ENCODE assay signal across 22 cellular contexts in the genomic region with DNA sequence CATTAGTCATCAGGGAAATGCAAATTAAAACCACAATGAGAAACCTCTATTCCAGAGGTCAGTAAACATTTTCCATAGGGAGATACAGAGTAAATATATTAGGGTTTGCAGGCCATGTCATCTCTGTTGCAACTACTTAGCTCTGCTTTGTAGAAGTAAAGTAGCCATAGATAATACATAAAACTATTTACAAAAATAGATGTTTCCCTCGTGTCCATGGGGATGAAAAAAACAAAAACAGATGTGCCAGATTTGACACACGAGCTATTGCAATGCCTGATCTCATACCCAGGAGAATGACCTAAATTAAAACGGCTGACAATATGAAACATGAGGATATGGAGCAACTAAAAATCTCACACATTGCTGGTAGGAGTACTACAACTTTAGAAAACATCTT. TPM values are rescaled to one million over a fixed set of nuclear protein-coding genes. Genes with fewer than 3 reads are reported as not detected.
DNase-seq lines count a peak whose midpoint lies in the region; ATAC-seq and TF ChIP-seq lines count a peak whose summit lies in the region.
"Had no signal": no experiment of that assay in that cellular context is flagged by ENCODE, and none has a peak within 500 bp of the region (broad histone marks: within the 10 kb centered on the region; RNA-seq: fewer than 3 reads in every experiment).

No MANE protein-coding gene starts in this region.

- ATAC-seq in HG03045 (IDR thresholded peaks at IDR 0.05; ENCODE audit: unreplicated experiment): no peak
- ATAC-seq in GM18907 (IDR thresholded peaks at IDR 0.05; ENCODE audit: unreplicated experiment): no peak
- ATAC-seq: activated naive CD4-positive, alpha-beta T cell treated with anti-CD3 and anti-CD28 coated beads, Interleukin-2, amount 50 U/mL, for 72 hours; HCT116; right cardiac atrium had no signal

- H3K18ac ChIP-seq in mesenchymal stem cell (ENCODE audit: low read depth in 1 of 2, low read length in 2 of 2): no peak overlapping the region

- peaks cover 27% of the 10 kb centered on the region for H3K79me2 ChIP-seq in GM23248 (ENCODE audit: insufficient read depth)

- no peak overlapping the region for H3K23ac ChIP-seq in mesenchymal stem cell (ENCODE audit: low read length in 2 of 2)

- H3K9ac ChIP-seq in GM23248 (peak overlapping the region; percentile 58), adipocyte (ENCODE audit: low read length) (no peak overlapping the region), mesenchymal stem cell (ENCODE audit: low read length) (peak overlapping the region; percentile 70)
- H3K9ac ChIP-seq: neural progenitor cell had no signal

- 2% methylated on average over 3 of the region's 3 CpGs for WGBS in GM23248 (ENCODE audit: low coverage in 1 of 2, low lambda C conversion rate in 2 of 2, missing lambda C conversion rate in 2 of 2), 2 experiments
- 85% methylated on average over 2 of the region's 3 CpGs for WGBS in mesenchymal stem cell

- no peak overlapping the region for H2BK15ac ChIP-seq in mesenchymal stem cell (ENCODE audit: low read depth, poor library complexity, severe bottlenecking)

- TF ChIP-seq CTCF in AG10803 (conservative IDR thresholded peaks at IDR 0.05; ENCODE audit: low read length): no peak

- no peak overlapping the region for H2BK5ac ChIP-seq in mesenchymal stem cell (ENCODE audit: low read depth, low read length, poor library complexity, severe bottlenecking)

- DNase-seq in AG10803 (ENCODE audit: low read depth) (peak; percentile 93), GM23248 (peak; percentile 77), adipocyte (ENCODE audit: low read depth) (peak; percentile 57), mesenchymal stem cell (peak; percentile 94), AG08396 (ENCODE audit: low spot score) (no peak)
- no peak for DNase-seq in activated CD4-positive, alpha-beta T cell treated with anti-CD3 and anti-CD28 coated beads, Interleukin-2, amount 50 U/mL, for 1 hour
- DNase-seq: C1 segment of cervical spinal cord; mammary epithelial cell; NCI-H1436 treated with DMSO at 0.1 percent for 48 hours; NCI-H510A; OCI-M1; right cardiac atrium; stimulated activated CD4-positive, alpha-beta T cell treated with anti-CD3 and anti-CD28 coated beads, Interleukin-2, amount 100 ng/mL, for 48 hours; SW 1271; upper lobe of left lung had no signal

- H2AK5ac ChIP-seq in mesenchymal stem cell (ENCODE audit: low read length, severe bottlenecking): no peak overlapping the region

- no peak overlapping the region for H4K8ac ChIP-seq in mesenchymal stem cell (ENCODE audit: low read length)

- no peaks in the 10 kb centered on the region for H3K9me2 ChIP-seq in GM23248 (ENCODE audit: insufficient read depth)

- no peak overlapping the region for H3K14ac ChIP-seq in mesenchymal stem cell (ENCODE audit: low read length in 2 of 2)

- no peak overlapping the region for H4K91ac ChIP-seq in mesenchymal stem cell (ENCODE audit: low read length)

- H2BK120ac ChIP-seq in mesenchymal stem cell (ENCODE audit: low read depth, low read length): no peak overlapping the region

- no peaks in the 10 kb centered on the region for H4K20me1 ChIP-seq in GM23248 (ENCODE audit: insufficient read depth)

- peaks cover 10% of the 10 kb centered on the region for H3K79me1 ChIP-seq in mesenchymal stem cell (replicated peaks; ENCODE audit: low read length, poor library complexity, severe bottlenecking)

- peaks cover 29% of the 10 kb centered on the region; the same call in 1 of the 2 replicates for H3K36me3 ChIP-seq in GM23248 (ENCODE audit: low read depth)
- peaks cover 57% of the 10 kb centered on the region for H3K36me3 ChIP-seq in adipocyte (ENCODE audit: control insufficient read depth, insufficient read depth, low read length, severe bottlenecking)
- H3K36me3 ChIP-seq in mesenchymal stem cell (ENCODE audit: control insufficient read depth in 1 of 2, insufficient read depth in 2 of 2, low read depth in 1 of 2, low read length in 2 of 2): peaks cover 22 to 66% of the 10 kb centered on the region in 2 experiments
- H3K36me3 ChIP-seq: breast epithelium had no signal

- in situ Hi-C loops in GM23248 (cut with MboI): no loop called here

- no peak overlapping the region for H3K4ac ChIP-seq in mesenchymal stem cell (ENCODE audit: low read depth in 1 of 2, low read length in 2 of 2)

- H3K4me1 ChIP-seq in GM23248 (ENCODE audit: insufficient read depth) (peaks cover 26% of the 10 kb centered on the region), adipocyte (ENCODE audit: control insufficient read depth, insufficient read depth, low read length) (peaks cover 13% of the 10 kb centered on the region), mesenchymal stem cell (ENCODE audit: control insufficient read depth, insufficient read depth, low read depth, low read length) (no peaks in the 10 kb centered on the region)
- H3K4me1 ChIP-seq: breast epithelium, upper lobe of left lung had no signal

- H2BK12ac ChIP-seq in mesenchymal stem cell (ENCODE audit: low read length in 2 of 2): no peak overlapping the region

- peak overlapping the region; percentile 78 for H3K27ac ChIP-seq in GM23248
- no peak overlapping the region for H3K27ac ChIP-seq in mesenchymal stem cell (ENCODE audit: low read length, poor library complexity, severe bottlenecking)
- H3K27ac ChIP-seq: HL-60, neural progenitor cell, upper lobe of left lung had no signal

- peak overlapping the region; percentile 21 for H3K4me2 ChIP-seq in GM23248 (ENCODE audit: unreplicated experiment)
- H3K4me2 ChIP-seq in mesenchymal stem cell (ENCODE audit: low read length, poor library complexity, severe bottlenecking): no peak overlapping the region
- H3K4me2 ChIP-seq: neural progenitor cell had no signal

- H2AFZ ChIP-seq in GM23248 (no peak overlapping the region), mesenchymal stem cell (ENCODE audit: low read depth, low read length) (no peak overlapping the region)
- H2AFZ ChIP-seq: neural progenitor cell had no signal

- H3K4me3 ChIP-seq in AG10803 (ENCODE audit: low read length): no peak overlapping the region
- H3K4me3 ChIP-seq in GM23248: no peak overlapping the region
- H3K4me3 ChIP-seq in adipocyte (ENCODE audit: low read length): no peak overlapping the region
- no peak overlapping the region for H3K4me3 ChIP-seq in mesenchymal stem cell (ENCODE audit: insufficient read depth in 1 of 2, low read depth in 1 of 2, low read length in 2 of 2)
- H3K4me3 ChIP-seq: breast epithelium, neural progenitor cell, upper lobe of left lung had no signal

- H3K27me3 ChIP-seq in GM23248 (replicated peaks; ENCODE audit: insufficient read depth) (no peaks in the 10 kb centered on the region), adipocyte (replicated peaks; ENCODE audit: control insufficient read depth, insufficient read depth, low read length) (no peaks in the 10 kb centered on the region), mesenchymal stem cell (ENCODE audit: control insufficient read depth in 1 of 2, insufficient read depth in 1 of 2, low read length in 2 of 2) (no peaks in the 10 kb centered on the region)
- H3K27me3 ChIP-seq: breast epithelium, neural progenitor cell, upper lobe of left lung had no signal

- H3K9me3 ChIP-seq in GM23248 (ENCODE audit: low read depth) (no peaks in the 10 kb centered on the region), adipocyte (ENCODE audit: control insufficient read depth, low read length) (no peaks in the 10 kb centered on the region), mesenchymal stem cell (ENCODE audit: control insufficient read depth, low read length) (no peaks in the 10 kb centered on the region)
- H3K9me3 ChIP-seq: breast epithelium, upper lobe of left lung had no signal

- H3F3A ChIP-seq in GM23248 (ENCODE audit: insufficient read depth): peaks cover 11% of the 10 kb centered on the region; the same call in 1 of the 2 replicates

RNA-seq across cellular contexts. Expression of gene LTN1, which starts 17.3 kb away (rescaled TPM):
- total RNA-seq in GM23248 (2014; rRNA removed; shearing (Covaris generic)): 20.4 and 26.0 TPM in 2 replicates
- 14.7 and 16.8 TPM in 2 replicates for polyA plus RNA-seq in GM23248 (2016; fragmentation: Nextera tagmentation; extraction: Ambion mirVana)
- 9.0 TPM for polyA plus RNA-seq in mesenchymal stem cell (2013, experiment 1 of 2)
- polyA plus RNA-seq in mesenchymal stem cell (2013, experiment 2 of 2): 9.5 TPM

RNA-seq across cellular contexts. Expression of gene RWDD2B, which starts 43.7 kb away (rescaled TPM):
- 15.9 and 16.0 TPM in 2 replicates for total RNA-seq in GM23248 (2014; rRNA removed; shearing (Covaris generic))
- 30.8 and 32.5 TPM in 2 replicates for polyA plus RNA-seq in GM23248 (2016; fragmentation: Nextera tagmentation; extraction: Ambion mirVana)
- polyA plus RNA-seq in mesenchymal stem cell (2013, experiment 1 of 2): 12.0 TPM
- polyA plus RNA-seq in mesenchymal stem cell (2013, experiment 2 of 2): 12.3 TPM

RNA-seq across cellular contexts. Expression of gene USP16, which starts 49.1 kb away (rescaled TPM):
- 30.2 and 33.5 TPM in 2 replicates for total RNA-seq in GM23248 (2014; rRNA removed; shearing (Covaris generic))
- polyA plus RNA-seq in GM23248 (2016; fragmentation: Nextera tagmentation; extraction: Ambion mirVana): 36.8 and 46.8 TPM in 2 replicates
- 32.7 TPM for polyA plus RNA-seq in mesenchymal stem cell (2013, experiment 1 of 2)
- polyA plus RNA-seq in mesenchymal stem cell (2013, experiment 2 of 2): 33.3 TPM

Comparison
In these comparisons a context has a peak if more than half of its experiments do, and no peak if none do; other contexts are left out.
1. DNase-seq: peak in AG10803 (single experiment), GM23248 (single experiment), adipocyte (single experiment) and mesenchymal stem cell (single experiment); none in AG08396 (single experiment) and activated CD4-positive, alpha-beta T cell treated with anti-CD3 and anti-CD28 coated beads, Interleukin-2, amount 50 U/mL, for 1 hour (single experiment).